Comparison of ENCODE assay signal across 21 cellular contexts in genomic region chr16:23216658-23217246, GRCh38. TPM values are rescaled to one million over a fixed set of nuclear protein-coding genes. Genes with fewer than 3 reads are reported as not detected.
DNase-seq lines count a peak whose midpoint lies in the region; ATAC-seq, FAIRE-seq and TF ChIP-seq lines count a peak whose summit lies in the region.
"Had no signal": no experiment of that assay in that cellular context is flagged by ENCODE, and none has a peak within 500 bp of the region (broad histone marks: within the 10 kb centered on the region; RNA-seq: fewer than 3 reads in every experiment).

No MANE protein-coding gene starts in this region.

- no peak for FAIRE-seq in GM12878 (lab: Jason Lieb, UNC)
- FAIRE-seq: GM12891, GM18507 had no signal

- H2AFZ ChIP-seq in GM12878 (ENCODE audit: control insufficient read depth, low read depth, low read length) = no peak overlapping the region
- H2AFZ ChIP-seq: GM23338 had no signal

- H3K36me3 ChIP-seq in GM12878 (ENCODE audit: control insufficient read depth in 2 of 2, insufficient read depth in 2 of 2, low read length in 1 of 2) (no peaks in the 10 kb centered on the region), prostate gland (no peaks in the 10 kb centered on the region)

- no peak for TF ChIP-seq POLR2A in GM12878 (IDR thresholded peaks at IDR 0.05; ENCODE audit: low read depth, low read length)
- TF ChIP-seq POLR2A in prostate gland (IDR thresholded peaks at IDR 0.05) = no peak

- H3K27ac ChIP-seq in GM12878 (ENCODE audit: control insufficient read depth, insufficient read depth) (no peak overlapping the region), prostate gland (no peak overlapping the region)

- TF ChIP-seq RAD21 in GM12878 (IDR thresholded peaks at IDR 0.05; ENCODE audit: insufficient read depth, low read depth, low read length) = no peak

- CTCF ChIA-PET in GM12878 (lab: Yijun Ruan, JAX) = interaction anchor here (1.4 kb wide), 1 partner anchor 217 kb away, joined by 3 read pairs; no protein-coding TSS in a partner anchor

- H3K79me2 ChIP-seq in GM12878 (ENCODE audit: control insufficient read depth, insufficient read depth, low read length) = no peaks in the 10 kb centered on the region

- no peaks in the 10 kb centered on the region for H3K4me1 ChIP-seq in GM12878 (ENCODE audit: control insufficient read depth, insufficient read depth, low read length)
- no peaks in the 10 kb centered on the region for H3K4me1 ChIP-seq in prostate gland (replicated peaks)

- H3K4me3 ChIP-seq in GM12878 = no peak overlapping the region
- no peak overlapping the region for H3K4me3 ChIP-seq in prostate gland
- H3K4me3 ChIP-seq: GM23338 had no signal

- no TSS peak for BruUV-seq in GM12878 (replicated peaks; lab: Mats Ljungman, UMichigan)

- 36% methylated on average over 4 of the region's 4 CpGs for WGBS in GM12878 (ENCODE audit: insufficient coverage, insufficient replicate concordance, low lambda C conversion rate, missing lambda C conversion rate)
- 82% methylated on average over 4 of the region's 4 CpGs for WGBS in prostate gland

- in situ Hi-C loops in GM12878 (cut with MboI) = no loop called here

- TF ChIP-seq CTCF in GM12878 (IDR thresholded peaks at IDR 0.05 in 2 of 3, conservative IDR thresholded peaks at IDR 0.05 in 1 of 3; ENCODE audit: control insufficient read depth in 2 of 3, extremely low read depth in 1 of 3, insufficient read depth in 1 of 3, low read depth in 3 of 3, low read length in 3 of 3) (no peak), prostate gland (IDR thresholded peaks at IDR 0.05) (no peak), omental fat pad (IDR thresholded peaks at IDR 0.05) (no peak)

- no peak overlapping the region for H3K9ac ChIP-seq in GM12878 (ENCODE audit: control insufficient read depth, insufficient read depth, low read length)

- ATAC-seq in GM12878 (no peak), omental fat pad (ENCODE audit: low FRiP score) (no peak)
- ATAC-seq: HCT116 had no signal

- RAD21 ChIA-PET in GM12878 (lab: Charles Lee; ENCODE audit: unreplicated experiment) = no interaction called here

- intact Hi-C loops in GM12878 (cut with micrococcal nuclease; ENCODE audit: unreplicated experiment) (no loop called here), prostate gland (cut with DNase I) (no loop called here)

- DNase-seq in EH (ENCODE audit: low read depth) (peak; percentile 10), ELR (ENCODE audit: low read depth) (peak; percentile 6), GM12878 (ENCODE audit: low read depth, low spot score) (no peak), medulla oblongata (ENCODE audit: extremely low spot score) (no peak), prostate gland (ENCODE audit: low spot score) (no peak), omental fat pad (ENCODE audit: low spot score) (no peak)
- DNase-seq: C1 segment of cervical spinal cord; Calu3; CD4-positive, alpha-beta memory T cell; COR-L47; DMS53; DMS79 treated with DMSO at 0.1 percent for 48 hours; GDM1; H9 had no signal

- POLR2A ChIA-PET in GM12878 (lab: Charles Lee) = no interaction called here

- no peaks in the 10 kb centered on the region for H4K20me1 ChIP-seq in GM12878 (ENCODE audit: control insufficient read depth, insufficient read depth)

- H3K27me3 ChIP-seq in GM12878 (replicated peaks in 1 of 2; ENCODE audit: control insufficient read depth in 2 of 2, insufficient read depth in 2 of 2, low read length in 1 of 2) = no peaks in the 10 kb centered on the region
- H3K27me3 ChIP-seq in prostate gland (replicated peaks; ENCODE audit: insufficient read depth) = no peaks in the 10 kb centered on the region

- H3K4me2 ChIP-seq in GM12878 (ENCODE audit: control insufficient read depth, insufficient read depth) = no peak overlapping the region
- H3K4me2 ChIP-seq: GM23338 had no signal

- H3K9me3 ChIP-seq in GM12878 (replicated peaks; ENCODE audit: control insufficient read depth, insufficient read depth, low read length) (no peaks in the 10 kb centered on the region), prostate gland (no peaks in the 10 kb centered on the region)

- SMC1A ChIA-PET in GM12878 (lab: Charles Lee; ENCODE audit: uncharacterized antibody, unreplicated experiment) = no interaction called here

- no peak for TF ChIP-seq EP300 in GM12878 (IDR thresholded peaks at IDR 0.05; ENCODE audit: borderline replicate concordance in 1 of 2, control insufficient read depth in 1 of 2, low read depth in 2 of 2, low read length in 2 of 2)

TF ChIP-seq in GM12878, 131 proteins besides CTCF, POLR2A, EP300 and RAD21:
- TF ChIP-seq IRF4 (IDR thresholded peaks at IDR 0.05; ENCODE audit: low read depth, low read length) = no peak
- peak; percentile 39; the same call in 1 of the 2 replicates for TF ChIP-seq ZBTB40 (IDR thresholded peaks at IDR 0.05; ENCODE audit: borderline replicate concordance)

RNA-seq across cellular contexts. Expression of gene SCNN1G, which starts 34.2 kb away (rescaled TPM):
- total RNA-seq in GM12878 (2013; cell fraction: nucleolus; rRNA removed) = 0.22 and 0.23 TPM in 2 replicates
- total RNA-seq in GM12878 (2014; rRNA removed) (0.05 TPM in 1 of 2 replicates, not detected in the other), GM12878 (2014; rRNA removed; fragmentation: Illumina TruSeq; extraction: Trizol) (0.04 TPM in 1 of 2 replicates, not detected in the other), GM12878 (2021) (0.08 TPM in 1 of 2 replicates, not detected in the other), prostate gland (10 to 100 TPM in 1 of 2 donors, 1 to 10 TPM in 1; 8.6 to 11.1 TPM), omental fat pad (not detected)
- 0.07 TPM for polyA plus RNA-seq in GM12878 (2011; ENCODE audit: low read depth)
- polyA plus RNA-seq in GM12878 (2011; rRNA removed) (0.32 and 0.86 TPM in 2 replicates), GM12878 (2014; fragmentation: Illumina TruSeq; extraction: Trizol) (0.09 TPM in 1 of 2 replicates, not detected in the other), GM12878 (2014; fragmentation: Nextera tagmentation; extraction: Ambion mirVana) (under 1 TPM in 1 of 2 experiments, not detected in 1; 0.05 TPM), GM12878 (2014; rRNA removed) (not detected in 2 replicates), GM12878 (2016; fragmentation: Nextera tagmentation; extraction: Ambion mirVana) (not detected)
- 0.57 and 1.1 TPM in 2 replicates for polyA plus RNA-seq in GM12878 (2011; cell fraction: cytosol; rRNA removed)
- 0.69 and 0.79 TPM in 2 replicates for polyA plus RNA-seq in GM12878 (2011; cell fraction: nucleus; rRNA removed)
- polyA plus RNA-seq in GM12878 (2012) = 0.07 TPM in 1 of 2 replicates, not detected in the other
- 0.59 and 0.98 TPM in 2 replicates for polyA minus RNA-seq in GM12878 (2011; rRNA and poly(A)+ RNA removed)
- polyA minus RNA-seq in GM12878 (2011; cell fraction: cytosol; rRNA and poly(A)+ RNA removed) = 0.27 and 0.31 TPM in 2 replicates
- polyA minus RNA-seq in GM12878 (2011; cell fraction: nucleus; rRNA and poly(A)+ RNA removed) = 0.48 and 0.77 TPM in 2 replicates
- total RNA-seq: A172; Calu3; CD4-positive, alpha-beta memory T cell; H4 had no signal
- polyA plus RNA-seq: BJ; CD4-positive, alpha-beta memory T cell had no signal

Comparison
In these comparisons a context has a peak if more than half of its experiments do, and no peak if none do; other contexts are left out.
1. DNase-seq: peak in EH (single experiment) and ELR (single experiment); none in GM12878 (single experiment), medulla oblongata (single experiment), prostate gland (single experiment) and omental fat pad (single experiment).
2. RNA of gene SCNN1G, which starts 34.2 kb away (total RNA-seq): 8.6 to 11.1 TPM in prostate gland; 0.04 to 0.23 TPM in GM12878 and not detected in omental fat pad; every median in the first group is over 4 times any median in the second.